In genomic region chr21:34817821-34818662, GRCh38 we compare ENCODE assay signal across 1 cellular context.
A peak's percentile ranks its signal among the peaks of the same experiment; 100 is the strongest.
TF ChIP-seq lines count a peak whose summit lies in the region.

No MANE protein-coding gene starts in this region.

TF ChIP-seq in HepG2, 621 proteins besides CTCF, POLR2A, EP300 and RAD21 (continued from another document and continues in another):
- peak; percentile 65; the same call in 1 of the 2 replicates for TF ChIP-seq ARID4A (CRISPR knock-in tag; IDR thresholded peaks at IDR 0.05; ENCODE audit: borderline replicate concordance)
- TF ChIP-seq ZNF850 (CRISPR knock-in tag; conservative IDR thresholded peaks at IDR 0.05) = no peak
- peak; percentile 44; the same call in 1 of the 2 replicates for TF ChIP-seq ZNF225 (CRISPR knock-in tag; IDR thresholded peaks at IDR 0.05)
- no peak for TF ChIP-seq ZNF652 (CRISPR knock-in tag; IDR thresholded peaks at IDR 0.05; ENCODE audit: borderline replicate concordance, low read depth)
- TF ChIP-seq SKI (IDR thresholded peaks at IDR 0.05; ENCODE audit: partially characterized antibody) = peak; percentile 76
- no peak for TF ChIP-seq TRIM22 (IDR thresholded peaks at IDR 0.05)
- no peak for TF ChIP-seq RFX3 (CRISPR knock-in tag; IDR thresholded peaks at IDR 0.05)
- no peak for TF ChIP-seq PPARG (CRISPR knock-in tag; conservative IDR thresholded peaks at IDR 0.05)
- no peak for TF ChIP-seq NFAT5 (CRISPR knock-in tag; IDR thresholded peaks at IDR 0.05)
- no peak for TF ChIP-seq MTA3 (CRISPR knock-in tag; IDR thresholded peaks at IDR 0.05)
- no peak; the same call in 1 of the 2 replicates for TF ChIP-seq ZNF431 (CRISPR knock-in tag; IDR thresholded peaks at IDR 0.05; ENCODE audit: borderline replicate concordance, low read depth)
- no peak for TF ChIP-seq ZNF160 (CRISPR knock-in tag; IDR thresholded peaks at IDR 0.05)
- no peak for TF ChIP-seq HMGXB3 (CRISPR knock-in tag; IDR thresholded peaks at IDR 0.05; ENCODE audit: borderline replicate concordance)
- peak; percentile 74; the same call in 1 of the 2 replicates for TF ChIP-seq HNF1B (CRISPR knock-in tag; IDR thresholded peaks at IDR 0.05)
- TF ChIP-seq MEIS2 (CRISPR knock-in tag; IDR thresholded peaks at IDR 0.05) = peak; percentile 98
- peak; percentile 39 for TF ChIP-seq ZNF18 (CRISPR knock-in tag; IDR thresholded peaks at IDR 0.05; ENCODE audit: insufficient replicate concordance)
- TF ChIP-seq CBFB (CRISPR knock-in tag; IDR thresholded peaks at IDR 0.05) = peak; percentile 92
- no peak for TF ChIP-seq CREB3 (CRISPR knock-in tag; IDR thresholded peaks at IDR 0.05)
- no peak for TF ChIP-seq SOX13 (IDR thresholded peaks at IDR 0.05)
- TF ChIP-seq SOX13 (CRISPR knock-in tag; conservative IDR thresholded peaks at IDR 0.05 in 1 of 2, IDR thresholded peaks at IDR 0.05 in 1 of 2) = peak in 1 of 2 experiments; percentile 50; a peak in 1 of 4 replicates
- TF ChIP-seq GTF3A (CRISPR knock-in tag; conservative IDR thresholded peaks at IDR 0.05) = no peak
- TF ChIP-seq PAWR (CRISPR knock-in tag; IDR thresholded peaks at IDR 0.05; ENCODE audit: borderline replicate concordance) = no peak
- TF ChIP-seq IRF1 (CRISPR knock-in tag; IDR thresholded peaks at IDR 0.05; ENCODE audit: low read depth) = no peak
- TF ChIP-seq ZNF101 (CRISPR knock-in tag; IDR thresholded peaks at IDR 0.05; ENCODE audit: borderline replicate concordance, low read depth) = no peak
- peak; percentile 49 for TF ChIP-seq RXRA (CRISPR knock-in tag; IDR thresholded peaks at IDR 0.05)
- no peak for TF ChIP-seq NONO (IDR thresholded peaks at IDR 0.05)
- 0 out of 2 replicates have a peak, but pooled peaks have one; percentile 16 for TF ChIP-seq NONO (CRISPR knock-in tag; conservative IDR thresholded peaks at IDR 0.05)
- TF ChIP-seq HDAC1 (CRISPR knock-in tag; IDR thresholded peaks at IDR 0.05) = peak; percentile 63; the same call in 1 of the 2 replicates
- TF ChIP-seq SPEN (CRISPR knock-in tag; IDR thresholded peaks at IDR 0.05; ENCODE audit: low read depth) = no peak; the same call in 1 of the 2 replicates
- TF ChIP-seq STAT5B (CRISPR knock-in tag; IDR thresholded peaks at IDR 0.05) = no peak
- no peak for TF ChIP-seq ATRX (CRISPR knock-in tag; IDR thresholded peaks at IDR 0.05; ENCODE audit: borderline replicate concordance)
- peak; percentile 61 for TF ChIP-seq POLR2AphosphoS5 (IDR thresholded peaks at IDR 0.05; ENCODE audit: low read depth, low read length)
- TF ChIP-seq ZNF124 (CRISPR knock-in tag; IDR thresholded peaks at IDR 0.05) = no peak
- TF ChIP-seq ZSCAN20 (CRISPR knock-in tag; IDR thresholded peaks at IDR 0.05; ENCODE audit: borderline replicate concordance) = no peak
- no peak for TF ChIP-seq CENPBD1 (CRISPR knock-in tag; IDR thresholded peaks at IDR 0.05; ENCODE audit: borderline replicate concordance, low read depth)
- TF ChIP-seq BCL6 (CRISPR knock-in tag; IDR thresholded peaks at IDR 0.05) = peak; percentile 42; the same call in 1 of the 2 replicates
- peak; percentile 67; the same call in 1 of the 2 replicates for TF ChIP-seq THRA (CRISPR knock-in tag; IDR thresholded peaks at IDR 0.05; ENCODE audit: borderline replicate concordance)
